21 cellular contexts compared by ENCODE assay signal in the genomic region with DNA sequence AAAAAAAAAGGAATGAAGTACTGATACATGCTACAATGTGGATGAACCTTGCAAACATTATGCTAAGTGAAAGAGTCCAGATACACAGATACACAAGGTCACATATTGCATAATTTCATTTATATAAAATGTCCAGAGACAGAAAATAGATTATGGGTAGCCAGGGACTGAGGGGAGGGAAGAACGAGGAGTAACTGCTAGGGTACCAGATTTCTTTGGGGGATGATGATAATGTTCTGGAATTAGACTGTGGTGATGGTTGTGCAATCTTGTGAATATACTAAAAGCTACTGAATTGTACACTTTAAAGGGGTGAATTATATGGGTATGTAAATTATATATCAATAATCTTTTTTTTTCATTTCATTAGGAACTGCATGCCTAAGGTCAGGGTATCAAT. TPM values are rescaled to one million over a fixed set of nuclear protein-coding genes. Genes with fewer than 3 reads are reported as not detected.
A peak's percentile ranks its signal among the peaks of the same experiment; 100 is the strongest.
DNase-seq lines count a peak whose midpoint lies in the region; ATAC-seq, FAIRE-seq and TF ChIP-seq lines count a peak whose summit lies in the region.
"Had no signal": no experiment of that assay in that cellular context is flagged by ENCODE, and none has a peak within 500 bp of the region (broad histone marks: within the 10 kb centered on the region; RNA-seq: fewer than 3 reads in every experiment).

No MANE protein-coding gene starts in this region.

- no peak for TF ChIP-seq EP300 in K562 (IDR thresholded peaks at IDR 0.05; ENCODE audit: low read length)

- no peak overlapping the region for H3K4me3 ChIP-seq in AG10803 (ENCODE audit: low read length)
- H3K4me3 ChIP-seq in K562: no peak overlapping the region
- H3K4me3 ChIP-seq in fibroblast of villous mesenchyme (ENCODE audit: low read depth, low read length): no peak overlapping the region
- H3K4me3 ChIP-seq: BLaER1 treated with 17β-estradiol and CSF1 and Interleukin-3, amounts not matched to agents 10 nM and 100 nM had no signal

- ATAC-seq in K562 (no peak), HG03354 (IDR thresholded peaks at IDR 0.05; ENCODE audit: poor library complexity, severe bottlenecking, unreplicated experiment) (no peak)
- no peak for ATAC-seq in stimulated activated naive CD8-positive, alpha-beta T cell treated with anti-CD3 and anti-CD28 coated beads, Interleukin-15, Interleukin-2, amounts not matched to agents 100 U/mL and 50 U/mL, for 24 hours
- ATAC-seq: CD8-positive, alpha-beta T cell; HCT116 had no signal

- H2AFZ ChIP-seq in K562 (ENCODE audit: low read depth, low read length): no peak overlapping the region

- intact Hi-C loops in K562 (cut with micrococcal nuclease): no loop called here

- no peaks in the 10 kb centered on the region for H3K9me1 ChIP-seq in K562 (ENCODE audit: control insufficient read depth, insufficient read depth, low read length)

- CTCF ChIA-PET in K562 (lab: Yijun Ruan, JAX; ENCODE audit: low intra/inter-chr PET ratio): no interaction called here

- H3K4me2 ChIP-seq in K562 (ENCODE audit: insufficient read depth, low read length): no peak overlapping the region
- H3K4me2 ChIP-seq: BLaER1 treated with 17β-estradiol and CSF1 and Interleukin-3, amounts not matched to agents 10 nM and 100 nM had no signal

- H3K4me1 ChIP-seq in K562 (replicated peaks in 1 of 2; ENCODE audit: control insufficient read depth in 2 of 2, insufficient read depth in 2 of 2, low read length in 2 of 2): no peaks in the 10 kb centered on the region

- no peaks in the 10 kb centered on the region for H4K20me1 ChIP-seq in K562 (replicated peaks; ENCODE audit: control insufficient read depth, insufficient read depth, low read length)
- H4K20me1 ChIP-seq: BLaER1 treated with 17β-estradiol and CSF1 and Interleukin-3, amounts not matched to agents 10 nM and 100 nM had no signal

- H3K27ac ChIP-seq in K562 (ENCODE audit: extremely low read depth, low read depth, low read length): no peak overlapping the region
- H3K27ac ChIP-seq: BLaER1 treated with 17β-estradiol and CSF1 and Interleukin-3, amounts not matched to agents 10 nM and 100 nM had no signal

- TF ChIP-seq CTCF in AG10803 (conservative IDR thresholded peaks at IDR 0.05; ENCODE audit: low read length) (no peak), K562 (IDR thresholded peaks at IDR 0.05 in 2 of 3, conservative IDR thresholded peaks at IDR 0.05 in 1 of 3; ENCODE audit: insufficient read depth in 2 of 3, low read depth in 1 of 3, low read length in 3 of 3) (no peak), fibroblast of villous mesenchyme (IDR thresholded peaks at IDR 0.05; ENCODE audit: insufficient read depth, low read depth, low read length) (no peak)

- TF ChIP-seq POLR2A in K562 (conservative IDR thresholded peaks at IDR 0.05): no peak

- WGBS in K562 (ENCODE audit: insufficient coverage, low coverage, missing lambda C conversion rate): 30% methylated on average over 1 of the region's 1 CpG

- no peaks in the 10 kb centered on the region for H3K79me2 ChIP-seq in K562 (ENCODE audit: control insufficient read depth, insufficient read depth, low read length)

- no peak overlapping the region for H3K9ac ChIP-seq in K562 (ENCODE audit: insufficient read depth in 1 of 2, low read depth in 2 of 2, low read length in 2 of 2)
- H3K9ac ChIP-seq: BLaER1 treated with 17β-estradiol and CSF1 and Interleukin-3, amounts not matched to agents 10 nM and 100 nM had no signal

- H3K27me3 ChIP-seq in K562 (ENCODE audit: control insufficient read depth in 2 of 2, insufficient read depth in 2 of 2, low read length in 2 of 2): no peaks in the 10 kb centered on the region
- H3K27me3 ChIP-seq: BLaER1 treated with 17β-estradiol and CSF1 and Interleukin-3, amounts not matched to agents 10 nM and 100 nM had no signal

- POLR2A ChIA-PET in K562 (lab: Yijun Ruan, JAX): interaction anchor here (1.1 kb wide), 1 partner anchor 21 kb away, joined by 3 read pairs; no protein-coding TSS in a partner anchor

- H3K36me3 ChIP-seq in K562 (ENCODE audit: control insufficient read depth, insufficient read depth, low read length): no peaks in the 10 kb centered on the region
- H3K36me3 ChIP-seq: BLaER1 treated with 17β-estradiol and CSF1 and Interleukin-3, amounts not matched to agents 10 nM and 100 nM had no signal

- DNase-seq in AG10803 (ENCODE audit: low read depth): peak; percentile 12
- DNase-seq in HCEC 1CT: peak; percentile 37
- no peak for DNase-seq in K562 (ENCODE audit: extremely low read depth in 1 of 4, low spot score in 3 of 4)
- DNase-seq in fibroblast of villous mesenchyme (ENCODE audit: low read depth): peak; percentile 21
- no peak for DNase-seq in SIG-M5 treated with dmso at 0.1 percent for 504 hours (lab: John Stamatoyannopoulos, UW; ENCODE audit: unreplicated experiment)
- no peak for DNase-seq in COLO829 (ENCODE audit: low spot score)
- DNase-seq in stimulated activated naive CD8-positive, alpha-beta T cell treated with anti-CD3 and anti-CD28 coated beads, Interleukin-15, Interleukin-2, amounts not matched to agents 100 U/mL and 50 U/mL, for 24 hours: no peak
- DNase-seq: 8988T; CD8-positive, alpha-beta T cell; COR-L47; DMS 273 treated with DMSO at 0.1 percent for 48 hours; DMS53; DND-41; EL; HFFc6 had no signal

- FAIRE-seq in K562 (lab: Jason Lieb, UNC): no peak
- FAIRE-seq: GM12891, GM19239, H54 had no signal

- in situ Hi-C loops in K562 (cut with MboI): no loop called here

- BruUV-seq in K562 (replicated peaks; lab: Mats Ljungman, UMichigan): no TSS peak

- H3K9me3 ChIP-seq in K562 (replicated peaks; ENCODE audit: control insufficient read depth, insufficient read depth, low read depth, low read length): no peaks in the 10 kb centered on the region
- H3K9me3 ChIP-seq: BLaER1 treated with 17β-estradiol and CSF1 and Interleukin-3, amounts not matched to agents 10 nM and 100 nM had no signal

- TF ChIP-seq RAD21 in K562 (CRISPR knock-in tag; conservative IDR thresholded peaks at IDR 0.05 in 1 of 2, IDR thresholded peaks at IDR 0.05 in 1 of 2): no peak

TF ChIP-seq in K562, 482 proteins besides CTCF, POLR2A, EP300 and RAD21:
- TF ChIP-seq EHMT2 (IDR thresholded peaks at IDR 0.05): no peak
- TF ChIP-seq, protein P1, sequence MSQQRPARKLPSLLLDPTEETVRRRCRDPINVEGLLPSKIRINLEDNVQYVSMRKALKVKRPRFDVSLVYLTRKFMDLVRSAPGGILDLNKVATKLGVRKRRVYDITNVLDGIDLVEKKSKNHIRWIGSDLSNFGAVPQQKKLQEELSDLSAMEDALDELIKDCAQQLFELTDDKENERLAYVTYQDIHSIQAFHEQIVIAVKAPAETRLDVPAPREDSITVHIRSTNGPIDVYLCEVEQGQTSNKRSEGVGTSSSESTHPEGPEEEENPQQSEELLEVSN (IDR thresholded peaks at IDR 0.05; ENCODE audit: borderline replicate concordance in 1 of 2, extremely low read depth in 1 of 2, insufficient read depth in 1 of 2, insufficient read length in 1 of 2, low read depth in 1 of 2, low read length in 1 of 2, poor library complexity in 1 of 2, severe bottlenecking in 1 of 2): no peak
- no peak for TF ChIP-seq CEBPG (CRISPR knock-in tag; IDR thresholded peaks at IDR 0.05)
- TF ChIP-seq CEBPG (tag; conservative IDR thresholded peaks at IDR 0.05 in 1 of 2, IDR thresholded peaks at IDR 0.05 in 1 of 2): peak in 1 of 2 experiments; percentile 44; a peak in 1 of 4 replicates
- no peak for TF ChIP-seq ZNF263 (CRISPR knock-in tag; IDR thresholded peaks at IDR 0.05; ENCODE audit: borderline replicate concordance)
- TF ChIP-seq CBX3 (IDR thresholded peaks at IDR 0.05; ENCODE audit: borderline replicate concordance in 1 of 2, low read length in 2 of 2): no peak
- TF ChIP-seq CEBPB (tag; IDR thresholded peaks at IDR 0.05): peak; percentile 47

RNA-seq across cellular contexts. Expression of gene AP1AR, which starts 20.8 kb away (rescaled TPM):
- 2.7 and 13.3 TPM in 2 replicates for total RNA-seq in K562 (2011; cell fraction: chromatin; rRNA removed; ENCODE audit: low replicate concordance)
- total RNA-seq in K562 (2011; cell fraction: nucleolus; rRNA removed): 3.4 and 5.0 TPM in 2 replicates
- 5.3 and 5.6 TPM in 2 replicates for total RNA-seq in K562 (2011; cell fraction: nucleoplasm; rRNA removed)
- total RNA-seq in K562 (2014; rRNA removed): 12.2 and 14.7 TPM in 2 replicates
- total RNA-seq in K562 (2014; rRNA removed; fragmentation: Illumina TruSeq; extraction: Trizol): 18.4 and 20.4 TPM in 2 replicates
- 20.2 and 20.7 TPM in 2 replicates for total RNA-seq in K562 (2015; rRNA removed; fragmentation: Illumina TruSeq; extraction: Trizol)
- 14.0 and 20.0 TPM in 2 replicates for total RNA-seq in K562 (2021)
- 9.4 and 11.3 TPM in 2 replicates for polyA plus RNA-seq in K562 (2011; rRNA removed)
- polyA plus RNA-seq in K562 (2011; cell fraction: cytosol; rRNA removed): 2.7 and 2.8 TPM in 2 replicates
- polyA plus RNA-seq in K562 (2011; cell fraction: nucleus; rRNA removed): 5.2 and 6.6 TPM in 2 replicates
- 8.5 and 10.1 TPM in 2 replicates for polyA plus RNA-seq in K562 (2012)
- polyA plus RNA-seq in K562 (2014; fragmentation: Illumina TruSeq; extraction: Trizol): 11.3 and 11.6 TPM in 2 replicates
- polyA plus RNA-seq in K562 (2014; fragmentation: Nextera tagmentation; extraction: Ambion mirVana): 1 to 10 TPM; 2.6 to 2.7 TPM
- polyA plus RNA-seq in K562 (2014; rRNA removed): 14.6 and 16.5 TPM in 2 replicates
- polyA minus RNA-seq in K562 (2011; rRNA and poly(A)+ RNA removed): 9.0 and 10.2 TPM in 2 replicates
- 10.6 and 10.7 TPM in 2 replicates for polyA minus RNA-seq in K562 (2011; cell fraction: cytosol; rRNA and poly(A)+ RNA removed)
- 7.5 and 13.9 TPM in 2 replicates for polyA minus RNA-seq in K562 (2011; cell fraction: nucleus; rRNA and poly(A)+ RNA removed)
- total RNA-seq in fibroblast of villous mesenchyme: 18.4 and 24.2 TPM in 2 replicates

Comparison
In these comparisons a context has a peak if more than half of its experiments do, and no peak if none do; other contexts are left out.
1. DNase-seq: peak in AG10803 (single experiment), HCEC 1CT (single experiment) and fibroblast of villous mesenchyme (single experiment); none in K562 (0 of 4), SIG-M5 treated with dmso at 0.1 percent for 504 hours (single experiment), COLO829 (single experiment) and stimulated activated naive CD8-positive, alpha-beta T cell treated with anti-CD3 and anti-CD28 coated beads, Interleukin-15, Interleukin-2, amounts not matched to agents 100 U/mL and 50 U/mL, for 24 hours (single experiment).